ENCODE assay signal across 11 cellular contexts in the genomic region with DNA sequence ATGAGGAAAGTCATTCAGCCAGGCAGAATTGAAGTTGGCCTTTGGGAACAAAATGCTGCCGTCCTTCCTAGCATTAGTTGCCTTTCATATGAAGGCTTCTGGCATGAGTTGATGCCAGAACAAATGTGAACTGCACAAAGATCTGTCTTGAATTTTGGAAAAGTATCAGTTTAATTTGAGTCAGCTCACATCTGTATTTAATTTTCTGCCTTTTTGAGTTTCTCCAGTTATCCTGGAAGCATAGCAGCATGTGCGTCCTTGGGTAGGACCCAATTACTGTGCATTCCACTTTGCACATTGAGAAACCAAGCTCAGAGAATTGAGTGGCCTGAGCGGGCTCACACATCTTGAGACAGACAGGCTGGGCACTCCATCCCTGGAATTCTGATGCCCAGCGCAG. TPM values are rescaled to one million over a fixed set of nuclear protein-coding genes. Genes with fewer than 3 reads are reported as not detected.
DNase-seq lines count a peak whose midpoint lies in the region; FAIRE-seq and TF ChIP-seq lines count a peak whose summit lies in the region.
"Had no signal": no experiment of that assay in that cellular context is flagged by ENCODE, and none has a peak within 500 bp of the region (broad histone marks: within the 10 kb centered on the region; RNA-seq: fewer than 3 reads in every experiment).

No MANE protein-coding gene starts in this region.

- H3K9ac ChIP-seq in adipocyte (ENCODE audit: low read length) = no peak overlapping the region

- no peak for TF ChIP-seq CTCF in AG09319 (IDR thresholded peaks at IDR 0.05; ENCODE audit: low read depth, low read length)

- peaks cover 4% of the 10 kb centered on the region for H3K9me3 ChIP-seq in adipocyte (ENCODE audit: control insufficient read depth, low read length)

- H3K27me3 ChIP-seq in adipocyte (replicated peaks; ENCODE audit: control insufficient read depth, insufficient read depth, low read length) = no peaks in the 10 kb centered on the region

- FAIRE-seq in islet of Langerhans (lab: Jason Lieb, UNC) = peak; percentile 99

- H3K36me3 ChIP-seq in adipocyte (ENCODE audit: control insufficient read depth, insufficient read depth, low read length, severe bottlenecking) = no peaks in the 10 kb centered on the region

- peak; percentile 15 for DNase-seq in AG09319 (ENCODE audit: extremely low read depth, low read depth)
- peak; percentile 3 for DNase-seq in GM04504 (ENCODE audit: low read depth)
- peak; percentile 73 for DNase-seq in adipocyte (ENCODE audit: low read depth)
- no peak for DNase-seq in mucosa of gallbladder (ENCODE audit: low spot score)
- DNase-seq in activated CD4-positive, alpha-beta T cell treated with anti-CD3 and anti-CD28 coated beads for 1 hour = no peak
- DNase-seq in NCI-H82 treated with DMSO at 0.1 percent for 48 hours (lab: John Stamatoyannopoulos, UW; ENCODE audit: unreplicated experiment) = no peak
- DNase-seq in activated CD4-positive, CD25-positive, alpha-beta regulatory T cell treated with anti-CD3 and anti-CD28 coated beads, Interleukin-2, amount 50 U/mL, for 72 hours = no peak
- DNase-seq: NCI-H1436, NCI-H2029 treated with DMSO at 0.1 percent for 48 hours, NCI-H510A had no signal

- H3K4me3 ChIP-seq in adipocyte (ENCODE audit: low read length) = no peak overlapping the region

- H3K4me1 ChIP-seq in adipocyte (ENCODE audit: control insufficient read depth, insufficient read depth, low read length) = no peaks in the 10 kb centered on the region

RNA-seq across cellular contexts. Expression of a gene that starts 38.3 kb away (rescaled TPM):
- total RNA-seq in mucosa of gallbladder = 214 TPM

Comparison
In these comparisons a context has a peak if more than half of its experiments do, and no peak if none do; other contexts are left out.
1. DNase-seq: peak in AG09319 (single experiment), GM04504 (single experiment) and adipocyte (single experiment); none in mucosa of gallbladder (single experiment), activated CD4-positive, alpha-beta T cell treated with anti-CD3 and anti-CD28 coated beads for 1 hour (single experiment), NCI-H82 treated with DMSO at 0.1 percent for 48 hours (single experiment) and activated CD4-positive, CD25-positive, alpha-beta regulatory T cell treated with anti-CD3 and anti-CD28 coated beads, Interleukin-2, amount 50 U/mL, for 72 hours (single experiment).